25 cellular contexts compared by ENCODE assay signal in genomic region chr6:43202451-43202850, GRCh38.
"Had no signal": no experiment of that assay in that cellular context is flagged by ENCODE, and none has a peak within 500 bp of the region (broad histone marks: within the 10 kb centered on the region; RNA-seq: fewer than 3 reads in every experiment).

No MANE protein-coding gene starts in this region.

- H3K36me3 ChIP-seq: neural progenitor cell, uterus had no signal

- H3K4me3 ChIP-seq: ascending aorta, cardiac muscle cell, neural progenitor cell, thoracic aorta, uterus had no signal

- H3K27ac ChIP-seq: ascending aorta, cardiac muscle cell, neural progenitor cell, thoracic aorta, uterus had no signal

- DNase-seq: activated B cell treated with CpG ODN at 0.5 μM for 24 hours; activated CD4-positive, alpha-beta T cell treated with anti-CD3 and anti-CD28 coated beads, Interleukin-2, amount 50 U/mL, for 1 hour; activated CD8-positive, alpha-beta T cell treated with anti-CD3 and anti-CD28 coated beads for 36 hours; activated gamma-delta T cell; activated T-cell treated with anti-CD3 and anti-CD28 coated beads, Interleukin-2, amount 50 U/mL, for 72 hours; hippocampal formation; immature natural killer cell; kidney; left colon; mammary epithelial cell; midbrain; naive thymus-derived CD8-positive, alpha-beta T cell; right cardiac atrium; stimulated activated CD4-positive, alpha-beta T cell treated with anti-CD3 and anti-CD28 coated beads, Interleukin-2, amount 100 ng/mL, for 48 hours; T-cell; trophoblast cell; uterus had no signal

- H3K4me1 Mint-ChIP-seq: activated B cell treated with CpG ODN at 0.5 μM for 24 hours; activated naive CD8-positive, alpha-beta T cell treated with anti-CD3 and anti-CD28 coated beads, Interleukin-2, amount 10 ng/mL, durations not matched to agents 7 days and 5 days; brain; immature natural killer cell; neural progenitor cell; T-cell had no signal

- H3K27ac Mint-ChIP-seq: activated B cell treated with CpG ODN at 0.5 μM for 24 hours; activated naive CD8-positive, alpha-beta T cell treated with anti-CD3 and anti-CD28 coated beads, Interleukin-2, amount 10 ng/mL, durations not matched to agents 7 days and 5 days; brain; stimulated activated naive CD8-positive, alpha-beta T cell treated with anti-CD3 and anti-CD28 coated beads, Interleukin-15, Interleukin-2, amounts not matched to agents 100 ng/mL and 50 ng/mL, for 24 hours had no signal

- H3K4me1 ChIP-seq: ascending aorta, neural progenitor cell, uterus had no signal

- H3K9me3 Mint-ChIP-seq: activated B cell treated with CpG ODN at 0.5 μM for 24 hours; activated CD8-positive, alpha-beta T cell treated with anti-CD3 and anti-CD28 coated beads for 36 hours; activated naive CD8-positive, alpha-beta T cell treated with anti-CD3 and anti-CD28 coated beads, Interleukin-2, amount 10 ng/mL, durations not matched to agents 7 days and 5 days; activated T-cell treated with anti-CD3 and anti-CD28 coated beads, Interleukin-2, amount 50 U/mL, for 72 hours; brain; immature natural killer cell; naive thymus-derived CD8-positive, alpha-beta T cell; neural progenitor cell; stimulated activated naive CD8-positive, alpha-beta T cell treated with anti-CD3 and anti-CD28 coated beads, Interleukin-15, Interleukin-2, amounts not matched to agents 100 ng/mL and 50 ng/mL, for 24 hours; T-cell; T-helper 2 cell treated with Interferon-gamma antibody and Interleukin-4, amounts not matched to agents 5 μg/mL and 100 μg/mL, for 36 hours had no signal

- ATAC-seq: activated CD8-positive, alpha-beta T cell treated with anti-CD3 and anti-CD28 coated beads for 36 hours; activated T-cell treated with anti-CD3 and anti-CD28 coated beads, Interleukin-2, amount 50 U/mL, for 72 hours; left colon; naive thymus-derived CD8-positive, alpha-beta T cell; right cardiac atrium; T-cell had no signal

- H3K4me3 Mint-ChIP-seq: activated B cell treated with CpG ODN at 0.5 μM for 24 hours; activated CD8-positive, alpha-beta T cell treated with anti-CD3 and anti-CD28 coated beads for 36 hours; activated naive CD8-positive, alpha-beta T cell treated with anti-CD3 and anti-CD28 coated beads, Interleukin-2, amount 10 ng/mL, durations not matched to agents 7 days and 5 days; activated T-cell treated with anti-CD3 and anti-CD28 coated beads, Interleukin-2, amount 50 U/mL, for 72 hours; brain; immature natural killer cell; naive thymus-derived CD8-positive, alpha-beta T cell; neural progenitor cell; stimulated activated naive CD8-positive, alpha-beta T cell treated with anti-CD3 and anti-CD28 coated beads, Interleukin-15, Interleukin-2, amounts not matched to agents 100 ng/mL and 50 ng/mL, for 24 hours; T-cell; T-helper 2 cell treated with Interferon-gamma antibody and Interleukin-4, amounts not matched to agents 5 μg/mL and 100 μg/mL, for 36 hours had no signal

- H3K9me3 ChIP-seq: ascending aorta, thoracic aorta, uterus had no signal
